ENCODE assay signal across 7 cellular contexts in genomic region chr11:126282361-126282741, GRCh38. TPM values are rescaled to one million over a fixed set of nuclear protein-coding genes. Genes with fewer than 3 reads are reported as not detected.
A peak's percentile ranks its signal among the peaks of the same experiment; 100 is the strongest.
DNase-seq lines count a peak whose midpoint lies in the region; TF ChIP-seq lines count a peak whose summit lies in the region.

No MANE protein-coding gene starts in this region.

- TF ChIP-seq CTCF in GM13977 (IDR thresholded peaks at IDR 0.05; ENCODE audit: extremely low read depth, insufficient read depth, missing control alignments) (no peak), liver (IDR thresholded peaks at IDR 0.05; ENCODE audit: low read depth, low read length, missing input control) (no peak)

- 14 to 15% methylated on average over 14 to 15 of the region's 15 CpGs for WGBS in ectodermal cell, 2 experiments
- WGBS in liver, result 5% methylated on average over 15 of the region's 15 CpGs

- H3K9me3 ChIP-seq in ectodermal cell (ENCODE audit: control insufficient read depth, low read length) (no peaks in the 10 kb centered on the region), liver (ENCODE audit: control insufficient read depth in 4 of 4, low read length in 3 of 4) (no peaks in the 10 kb centered on the region)

- DNase-seq in GM13977 (ENCODE audit: low spot score) (peak; percentile 54), KG1 (lab: John Stamatoyannopoulos, UW) (peak; percentile 77), NCI-H1694 (lab: John Stamatoyannopoulos, UW) (no peak)
- peak; percentile 52 for DNase-seq in activated CD4-positive, alpha-beta T cell treated with anti-CD3 and anti-CD28 coated beads for 48 hours
- peak; percentile 43 for DNase-seq in stimulated activated CD8-positive, alpha-beta memory T cell treated with anti-CD3 and anti-CD28 coated beads, Interleukin-4, amount 100 ng/mL, for 48 hours

- TF ChIP-seq RAD21 in liver (IDR thresholded peaks at IDR 0.05), result no peak

- H3K36me3 ChIP-seq in ectodermal cell (ENCODE audit: control insufficient read depth, insufficient read depth, low read length) (peaks cover 2% of the 10 kb centered on the region), liver (ENCODE audit: control insufficient read depth in 4 of 4, insufficient read depth in 3 of 4, low read depth in 1 of 4, low read length in 3 of 4) (no peaks in the 10 kb centered on the region)

- in situ Hi-C loops in GM13977 (cut with MboI; ENCODE audit: low pct_unique_long_range_greater_than_20kb, low sequenced_read_pairs, unreplicated experiment), result no loop called here

- peak overlapping the region; percentile 62 to 85 for H3K9ac ChIP-seq in liver (ENCODE audit: low read depth in 1 of 2, low read length in 2 of 2)

- H3K27ac ChIP-seq in ectodermal cell (ENCODE audit: insufficient read depth, low read depth, low read length, poor library complexity, severe bottlenecking) (no peak overlapping the region), liver (ENCODE audit: low read depth in 1 of 2, low read length in 2 of 2) (peak overlapping the region; percentile 88 to 97)

- peak overlapping the region; percentile 65 for H3K4me3 ChIP-seq in ectodermal cell (ENCODE audit: insufficient read depth, low read depth, low read length)
- H3K4me3 ChIP-seq in liver (ENCODE audit: low read depth in 1 of 3, low read length in 3 of 3), result peak overlapping the region; percentile 63 to 89 (median 74)

- H3K4me1 ChIP-seq in ectodermal cell (ENCODE audit: control insufficient read depth, insufficient read depth, low read length) (no peaks in the 10 kb centered on the region), liver (ENCODE audit: control insufficient read depth in 4 of 4, insufficient read depth in 4 of 4, low read length in 3 of 4) (peaks cover 7 to 44% (median 32%) of the 10 kb centered on the region in 4 donors)

- H3K27me3 ChIP-seq in ectodermal cell (ENCODE audit: control insufficient read depth, insufficient read depth, low read length, poor library complexity, severe bottlenecking) (peaks cover 10% of the 10 kb centered on the region), liver (ENCODE audit: control insufficient read depth in 4 of 4, insufficient read depth in 4 of 4, low read length in 3 of 4) (no peaks in the 10 kb centered on the region)

TF ChIP-seq in liver, 16 proteins besides CTCF, POLR2A, EP300 and RAD21:
- TF ChIP-seq TAF1 (conservative IDR thresholded peaks at IDR 0.05) (peak; percentile 26), HNF4G (IDR thresholded peaks at IDR 0.05) (no peak)

RNA-seq across cellular contexts. Expression of gene TIRAP, which starts 0.5 kb away (rescaled TPM):
- 6.0 TPM for polyA plus RNA-seq in ectodermal cell (2013, experiment 1 of 4)
- polyA plus RNA-seq in ectodermal cell (2013, experiment 2 of 4), result 8.0 TPM
- polyA plus RNA-seq in ectodermal cell (2013, experiment 3 of 4), result 5.3 TPM
- polyA plus RNA-seq in ectodermal cell (2013, experiment 4 of 4), result 4.6 TPM
- 1 to 10 TPM; 4.4 to 9.5 TPM for total RNA-seq in liver
- 1 to 10 TPM; 3.9 to 8.5 TPM for polyA plus RNA-seq in liver

RNA-seq across cellular contexts. Expression of gene FOXRED1, which starts 13.4 kb away (rescaled TPM):
- polyA plus RNA-seq in ectodermal cell (2013, experiment 1 of 4), result 61.8 TPM
- 67.7 TPM for polyA plus RNA-seq in ectodermal cell (2013, experiment 2 of 4)
- 42.9 TPM for polyA plus RNA-seq in ectodermal cell (2013, experiment 3 of 4)
- polyA plus RNA-seq in ectodermal cell (2013, experiment 4 of 4), result 44.7 TPM
- total RNA-seq in liver, result 10 to 100 TPM; 24.0 to 38.9 TPM
- 10 to 100 TPM; 29.5 to 30.2 TPM for polyA plus RNA-seq in liver

RNA-seq across cellular contexts. Expression of gene SRPRA, which starts 13.7 kb away (rescaled TPM):
- polyA plus RNA-seq in ectodermal cell (2013, experiment 1 of 4), result 54.0 TPM
- 60.4 TPM for polyA plus RNA-seq in ectodermal cell (2013, experiment 2 of 4)
- polyA plus RNA-seq in ectodermal cell (2013, experiment 3 of 4), result 51.3 TPM
- polyA plus RNA-seq in ectodermal cell (2013, experiment 4 of 4), result 56.9 TPM
- 100 to 1,000 TPM in 1 of 2 donors, 10 to 100 TPM in 1; 28.7 to 138 TPM for total RNA-seq in liver
- 100 to 1,000 TPM in 1 of 2 donors, 10 to 100 TPM in 1; 66.4 to 143 TPM for polyA plus RNA-seq in liver

RNA-seq across cellular contexts. Expression of gene DCPS, which starts 21.5 kb away (rescaled TPM):
- polyA plus RNA-seq in ectodermal cell (2013, experiment 1 of 4), result 33.6 TPM
- 33.5 TPM for polyA plus RNA-seq in ectodermal cell (2013, experiment 2 of 4)
- polyA plus RNA-seq in ectodermal cell (2013, experiment 3 of 4), result 25.9 TPM
- 25.5 TPM for polyA plus RNA-seq in ectodermal cell (2013, experiment 4 of 4)
- total RNA-seq in liver, result 10 to 100 TPM in 1 of 2 donors, 1 to 10 TPM in 1; 5.6 to 10.7 TPM
- 10 to 100 TPM; 27.3 to 61.0 TPM for polyA plus RNA-seq in liver
